Comparison of ENCODE assay signal across 2 cellular contexts in genomic region chr11:72780291-72781062, GRCh38.
TF ChIP-seq lines count a peak whose summit lies in the region.

No MANE protein-coding gene starts in this region.

TF ChIP-seq in H1, 55 proteins besides CTCF, POLR2A, EP300 and RAD21:
- TF ChIP-seq E2F6 (IDR thresholded peaks at IDR 0.05) (no peak), ASH2L (IDR thresholded peaks at IDR 0.05; ENCODE audit: low read length) (no peak), MAFK (IDR thresholded peaks at IDR 0.05; ENCODE audit: low read depth, low read length) (no peak), YY1 (IDR thresholded peaks at IDR 0.05; ENCODE audit: low read depth, low read length) (no peak), SUZ12 (IDR thresholded peaks at IDR 0.05; ENCODE audit: low read length) (no peak), SIX5 (IDR thresholded peaks at IDR 0.05; ENCODE audit: low read depth, low read length) (no peak), SP1 (IDR thresholded peaks at IDR 0.05; ENCODE audit: low read depth, low read length) (no peak), CTBP2 (IDR thresholded peaks at IDR 0.05; ENCODE audit: borderline replicate concordance, insufficient read depth, insufficient read length, low read length) (no peak), TAF1 (IDR thresholded peaks at IDR 0.05; ENCODE audit: low read depth, low read length) (no peak), CHD2 (IDR thresholded peaks at IDR 0.05; ENCODE audit: low read length) (no peak), SIN3A (conservative IDR thresholded peaks at IDR 0.05 in 1 of 2, IDR thresholded peaks at IDR 0.05 in 1 of 2; ENCODE audit: low read depth in 1 of 2, low read length in 2 of 2) (no peak)

TF ChIP-seq in neural cell, 6 proteins besides CTCF, POLR2A, EP300 and RAD21:
- TF ChIP-seq EZH2 (IDR thresholded peaks at IDR 0.05; ENCODE audit: borderline replicate concordance, insufficient read depth, low read length, poor library complexity, severe bottlenecking) = no peak
- TF ChIP-seq SMC3 (conservative IDR thresholded peaks at IDR 0.05; ENCODE audit: poor library complexity) = no peak
- no peak for TF ChIP-seq REST (IDR thresholded peaks at IDR 0.05; ENCODE audit: borderline replicate concordance)
- no peak for TF ChIP-seq TAF1 (IDR thresholded peaks at IDR 0.05; ENCODE audit: low read depth)
- TF ChIP-seq MXI1 (conservative IDR thresholded peaks at IDR 0.05; ENCODE audit: poor library complexity, severe bottlenecking) = no peak
- no peak for TF ChIP-seq POLR2AphosphoS5 (IDR thresholded peaks at IDR 0.05)
